ENCODE assay signal across 14 cellular contexts in genomic region chr3:72182206-72182605, GRCh38.
"Had no signal": no experiment of that assay in that cellular context is flagged by ENCODE, and none has a peak within 500 bp of the region (broad histone marks: within the 10 kb centered on the region; RNA-seq: fewer than 3 reads in every experiment).

No MANE protein-coding gene starts in this region.

- DNase-seq: activated CD4-positive, alpha-beta T cell treated with anti-CD3 and anti-CD28 coated beads, Interleukin-2, amount 50 U/mL, for 1 hour; activated naive CD4-positive, alpha-beta T cell; aorta; cerebellar nuclear complex; dermis blood vessel endothelial cell; ovary; stimulated activated CD4-positive, alpha-beta T cell treated with anti-CD3 and anti-CD28 coated beads, Interleukin-1b, Interleukin-23, amount 100 ng/mL, for 48 hours; stimulated activated naive CD8-positive, alpha-beta T cell treated with anti-CD3 and anti-CD28 coated beads, Interleukin-15, amount 100 ng/mL, for 72 hours; T-helper 2 cell had no signal

- H3K36me3 ChIP-seq: breast epithelium, ovary, thoracic aorta had no signal

- FAIRE-seq: frontal cortex, TTC549 had no signal

- ATAC-seq: activated CD4-positive, CD25-positive, alpha-beta regulatory T cell treated with anti-CD3 and anti-CD28 coated beads, Interleukin-2, amount 50 U/mL, for 24 hours; stimulated activated naive CD8-positive, alpha-beta T cell treated with anti-CD3 and anti-CD28 coated beads, Interleukin-15, amount 100 ng/mL, for 72 hours had no signal

- H3K4me3 ChIP-seq: breast epithelium, ovary, thoracic aorta had no signal

- H3K9me3 ChIP-seq: breast epithelium, ovary, thoracic aorta had no signal

- H3K27ac ChIP-seq: breast epithelium, ovary, thoracic aorta had no signal

- H3K27me3 ChIP-seq: breast epithelium, ovary had no signal
